ENCODE assay signal across 13 cellular contexts in the genomic region with DNA sequence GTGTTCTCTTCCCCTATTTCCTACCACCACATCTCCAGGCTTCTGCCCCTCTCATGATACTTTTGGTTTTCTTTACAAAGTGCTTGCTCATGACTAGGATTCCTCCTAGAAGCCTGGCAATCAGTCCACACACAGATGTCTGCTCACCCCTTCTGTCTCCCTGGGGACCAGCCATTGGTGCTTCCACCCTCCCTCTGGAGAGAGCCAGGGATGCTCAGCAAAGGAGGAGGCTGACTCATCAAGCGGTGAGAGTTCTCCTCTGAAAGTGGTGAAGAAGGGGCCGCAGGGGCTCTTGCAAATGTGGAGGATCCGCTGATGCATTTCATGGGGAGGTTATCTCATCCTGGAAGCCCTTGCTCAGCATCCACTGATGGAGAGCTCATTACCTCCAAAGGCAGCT. TPM values are rescaled to one million over a fixed set of nuclear protein-coding genes. Genes with fewer than 3 reads are reported as not detected.
DNase-seq lines count a peak whose midpoint lies in the region; ATAC-seq and TF ChIP-seq lines count a peak whose summit lies in the region.
"Had no signal": no experiment of that assay in that cellular context is flagged by ENCODE, and none has a peak within 500 bp of the region (broad histone marks: within the 10 kb centered on the region; RNA-seq: fewer than 3 reads in every experiment).

No MANE protein-coding gene starts in this region.

- H3K4me3 ChIP-seq in Peyer's patch (no peak overlapping the region), right atrium auricular region (no peak overlapping the region)
- H3K4me3 ChIP-seq: ascending aorta, colonic mucosa, sigmoid colon, tibial artery had no signal

- H3K27ac Mint-ChIP-seq in activated CD8-positive, alpha-beta memory T cell treated with anti-CD3 and anti-CD28 coated beads, Interleukin-2, amount 10 ng/mL, durations not matched to agents 7 days and 5 days = no peak overlapping the region

- CTCF ChIA-PET in activated CD8-positive, alpha-beta memory T cell treated with anti-CD3 and anti-CD28 coated beads, Interleukin-2, amount 10 ng/mL, durations not matched to agents 7 days and 5 days (lab: Charles Lee) = interaction anchor here (0.8 to 12.3 kb wide), 34 partner anchors 9 to 518 kb away, joined by 3 to 264 read pairs (median 4); a partner anchor contains a TSS

- TF ChIP-seq CTCF in Peyer's patch (IDR thresholded peaks at IDR 0.05) (no peak), right atrium auricular region (IDR thresholded peaks at IDR 0.05) (no peak)

- no peaks in the 10 kb centered on the region for H3K9me3 ChIP-seq in Peyer's patch
- no peaks in the 10 kb centered on the region for H3K9me3 ChIP-seq in right atrium auricular region
- H3K9me3 ChIP-seq: ascending aorta, colonic mucosa, sigmoid colon, tibial artery had no signal

- H3K27me3 ChIP-seq in Peyer's patch (no peaks in the 10 kb centered on the region), right atrium auricular region (no peaks in the 10 kb centered on the region)
- H3K27me3 ChIP-seq: ascending aorta, colonic mucosa, tibial artery had no signal

- H3K36me3 Mint-ChIP-seq in activated CD8-positive, alpha-beta memory T cell treated with anti-CD3 and anti-CD28 coated beads, Interleukin-2, amount 10 ng/mL, durations not matched to agents 7 days and 5 days = no peaks in the 10 kb centered on the region
- H3K36me3 Mint-ChIP-seq: neural progenitor cell had no signal

- DNase-seq in activated CD8-positive, alpha-beta memory T cell treated with anti-CD3 and anti-CD28 coated beads, Interleukin-2, amount 10 ng/mL, durations not matched to agents 7 days and 5 days = no peak
- DNase-seq in activated CD8-positive, alpha-beta memory T cell treated with anti-CD3 and anti-CD28 coated beads for 24 hours = no peak
- peak; percentile 37 for DNase-seq in NCI-H446 treated with DMSO at 0.1 percent for 48 hours (lab: John Stamatoyannopoulos, UW)
- peak; percentile 31 for DNase-seq in glomerular visceral epithelial cell (ENCODE audit: extremely low spot score)
- no peak for DNase-seq in stimulated activated CD4-positive, alpha-beta T cell treated with anti-CD3 and anti-CD28 coated beads, Interleukin-2, amount 100 ng/mL, for 48 hours
- no peak for DNase-seq in Peyer's patch
- DNase-seq in kidney glomerular epithelial cell (lab: John Stamatoyannopoulos, UW) = no peak
- DNase-seq in right atrium auricular region (ENCODE audit: low spot score) = no peak
- DNase-seq: sigmoid colon had no signal

- H3K27me3 Mint-ChIP-seq in activated CD8-positive, alpha-beta memory T cell treated with anti-CD3 and anti-CD28 coated beads, Interleukin-2, amount 10 ng/mL, durations not matched to agents 7 days and 5 days = peaks cover 5% of the 10 kb centered on the region

- H3K27ac ChIP-seq in Peyer's patch (no peak overlapping the region), right atrium auricular region (no peak overlapping the region)
- H3K27ac ChIP-seq: ascending aorta, colonic mucosa, neural progenitor cell, sigmoid colon, tibial artery had no signal

- peak overlapping the region; percentile 39 for H3K4me3 Mint-ChIP-seq in activated CD8-positive, alpha-beta memory T cell treated with anti-CD3 and anti-CD28 coated beads, Interleukin-2, amount 10 ng/mL, durations not matched to agents 7 days and 5 days

- H3K4me1 ChIP-seq in Peyer's patch (no peaks in the 10 kb centered on the region), right atrium auricular region (peaks cover 0 to 44% of the 10 kb centered on the region in 2 donors)
- H3K4me1 ChIP-seq: colonic mucosa, neural progenitor cell had no signal

- TF ChIP-seq POLR2A in Peyer's patch (IDR thresholded peaks at IDR 0.05) = no peak

- peaks cover 12% of the 10 kb centered on the region for H3K4me1 Mint-ChIP-seq in activated CD8-positive, alpha-beta memory T cell treated with anti-CD3 and anti-CD28 coated beads, Interleukin-2, amount 10 ng/mL, durations not matched to agents 7 days and 5 days

- ATAC-seq in activated CD8-positive, alpha-beta memory T cell treated with anti-CD3 and anti-CD28 coated beads, Interleukin-2, amount 10 ng/mL, durations not matched to agents 7 days and 5 days = no peak

- H3K9me3 Mint-ChIP-seq in activated CD8-positive, alpha-beta memory T cell treated with anti-CD3 and anti-CD28 coated beads, Interleukin-2, amount 10 ng/mL, durations not matched to agents 7 days and 5 days (ENCODE audit: low read depth) = no peaks in the 10 kb centered on the region
- H3K9me3 Mint-ChIP-seq: neural progenitor cell had no signal

- no peaks in the 10 kb centered on the region for H3K36me3 ChIP-seq in Peyer's patch
- H3K36me3 ChIP-seq in right atrium auricular region = no peaks in the 10 kb centered on the region
- H3K36me3 ChIP-seq: ascending aorta, colonic mucosa, neural progenitor cell, sigmoid colon, tibial artery had no signal

RNA-seq across cellular contexts. Expression of a gene that starts 14.5 kb away (rescaled TPM):
- total RNA-seq in activated CD8-positive, alpha-beta memory T cell treated with anti-CD3 and anti-CD28 coated beads, Interleukin-2, amount 10 ng/mL, durations not matched to agents 7 days and 5 days = under 1 TPM in 1 of 2 experiments, not detected in 1; 0.80 TPM
- not detected for total RNA-seq in Peyer's patch
- total RNA-seq in right atrium auricular region = 10 to 100 TPM in 1 of 2 donors, 1 to 10 TPM in 1; 4.6 to 24.6 TPM
- total RNA-seq: ascending aorta, colonic mucosa, sigmoid colon had no signal

RNA-seq across cellular contexts. Expression of a gene that starts 18.0 kb away (rescaled TPM):
- not detected for total RNA-seq in activated CD8-positive, alpha-beta memory T cell treated with anti-CD3 and anti-CD28 coated beads, Interleukin-2, amount 10 ng/mL, durations not matched to agents 7 days and 5 days
- total RNA-seq in Peyer's patch (1 to 10 TPM in 2 of 4 donors, under 1 TPM in 1, not detected in 1; 0.95 to 5.8 (median 1.5) TPM), right atrium auricular region (10 to 100 TPM; 28.1 to 35.4 TPM)

RNA-seq across cellular contexts. Expression of a gene that starts 33.8 kb away (rescaled TPM):
- under 1 TPM; 0.18 to 0.30 TPM for total RNA-seq in activated CD8-positive, alpha-beta memory T cell treated with anti-CD3 and anti-CD28 coated beads, Interleukin-2, amount 10 ng/mL, durations not matched to agents 7 days and 5 days
- total RNA-seq in Peyer's patch (under 1 TPM in 1 of 4 donors, not detected in 3; 0.83 TPM), right atrium auricular region (1 to 10 TPM; 1.3 to 2.8 TPM)
- total RNA-seq: ascending aorta had no signal

Comparison
In these comparisons a context has a peak if more than half of its experiments do, and no peak if none do; other contexts are left out.
1. DNase-seq: peak in NCI-H446 treated with DMSO at 0.1 percent for 48 hours (single experiment) and glomerular visceral epithelial cell (single experiment); none in activated CD8-positive, alpha-beta memory T cell treated with anti-CD3 and anti-CD28 coated beads, Interleukin-2, amount 10 ng/mL, durations not matched to agents 7 days and 5 days (single experiment), activated CD8-positive, alpha-beta memory T cell treated with anti-CD3 and anti-CD28 coated beads for 24 hours (single experiment), stimulated activated CD4-positive, alpha-beta T cell treated with anti-CD3 and anti-CD28 coated beads, Interleukin-2, amount 100 ng/mL, for 48 hours (0 of 2), Peyer's patch (0 of 3), kidney glomerular epithelial cell (single experiment) and right atrium auricular region (single experiment).
2. RNA of a gene that starts 18.0 kb away (total RNA-seq): 28.1 to 35.4 TPM in right atrium auricular region; 0.95 to 5.8 TPM in Peyer's patch and not detected in activated CD8-positive, alpha-beta memory T cell treated with anti-CD3 and anti-CD28 coated beads, Interleukin-2, amount 10 ng/mL, durations not matched to agents 7 days and 5 days; every median in the first group is over 4 times any median in the second.